Comparison of ENCODE assay signal across 32 cellular contexts in genomic region chr19:31147234-31147633, GRCh38.
"Had no signal": no experiment of that assay in that cellular context is flagged by ENCODE, and none has a peak within 500 bp of the region (broad histone marks: within the 10 kb centered on the region; RNA-seq: fewer than 3 reads in every experiment).

No MANE protein-coding gene starts in this region.

- H3K36me3 ChIP-seq: adrenal gland, brain microvascular endothelial cell, breast epithelium had no signal

- H3K27ac ChIP-seq: adrenal gland, body of pancreas, brain microvascular endothelial cell, breast epithelium, VCaP had no signal

- DNase-seq: activated B cell treated with CpG ODN at 0.5 μM for 24 hours; activated CD4-positive, alpha-beta memory T cell treated with anti-CD3 and anti-CD28 coated beads for 36 hours; activated CD4-positive, alpha-beta T cell treated with anti-CD3 and anti-CD28 coated beads for 4 hours; activated CD4-positive, alpha-beta T cell treated with anti-CD3 and anti-CD28 coated beads, Interleukin-2, amount 10 ng/mL, durations not matched to agents 24 days and 14 days; activated CD4-positive, alpha-beta T cell treated with anti-CD3 and anti-CD28 coated beads, Interleukin-2, amount 50 U/mL, for 1 hour; activated CD4-positive, alpha-beta T cell treated with anti-CD3 and anti-CD28 coated beads, Interleukin-2, amount 50 U/mL, for 4 hours; activated CD4-positive, CD25-positive, alpha-beta regulatory T cell treated with anti-CD3 and anti-CD28 coated beads, Interleukin-2, amount 50 U/mL, for 72 hours; activated CD8-positive, alpha-beta memory T cell treated with anti-CD3 and anti-CD28 coated beads, Interleukin-2, amount 50 U/mL, for 4 hours; activated CD8-positive, alpha-beta T cell treated with anti-CD3 and anti-CD28 coated beads for 36 hours; activated effector memory CD4-positive, alpha-beta T cell treated with anti-CD3 and anti-CD28 coated beads, Interleukin-2, amount 50 U/mL, for 16 hours; activated gamma-delta T cell treated with Interleukin-2 at 50 U/mL for 16 hours; activated naive CD4-positive, alpha-beta T cell; activated naive CD4-positive, alpha-beta T cell treated with anti-CD3 and anti-CD28 coated beads for 36 hours; activated naive CD4-positive, alpha-beta T cell treated with anti-CD3 and anti-CD28 coated beads, Interleukin-2, amount 50 U/mL, for 16 hours; activated naive CD8-positive, alpha-beta T cell treated with anti-CD3 and anti-CD28 coated beads for 36 hours; activated T-cell treated with anti-CD3 and anti-CD28 coated beads for 4 hours; activated T-cell treated with anti-CD3 and anti-CD28 coated beads, Interleukin-2, amount 50 U/mL, for 1 hour; activated T-cell treated with anti-CD3 and anti-CD28 coated beads, Interleukin-2, amount 50 U/mL, for 4 hours; activated T-cell treated with anti-CD3 and anti-CD28 coated beads, Interleukin-2, amount 50 U/mL, for 72 hours; adrenal gland; amniotic stem cell; aorta; body of pancreas; brain microvascular endothelial cell; central memory CD4-positive, alpha-beta T cell; T-helper 1 cell; T-helper 2 cell; T-helper 9 cell had no signal

- H3K27me3 ChIP-seq: adrenal gland, body of pancreas, brain microvascular endothelial cell, breast epithelium had no signal

- H3K9me3 ChIP-seq: adrenal gland, body of pancreas, breast epithelium had no signal

- H3K4me3 ChIP-seq: adrenal gland, body of pancreas, breast epithelium had no signal

- ATAC-seq: activated CD8-positive, alpha-beta T cell treated with anti-CD3 and anti-CD28 coated beads for 36 hours; activated naive CD4-positive, alpha-beta T cell treated with anti-CD3 and anti-CD28 coated beads, Interleukin-2, amount 50 U/mL, for 72 hours; activated T-cell treated with anti-CD3 and anti-CD28 coated beads, Interleukin-2, amount 50 U/mL, for 4 hours; activated T-cell treated with anti-CD3 and anti-CD28 coated beads, Interleukin-2, amount 50 U/mL, for 72 hours; activated T-helper 17 cell treated with anti-CD3 and anti-CD28 coated beads, Interleukin-2, amount 50 U/mL, for 72 hours; body of pancreas had no signal

- H3K4me1 ChIP-seq: adrenal gland, body of pancreas, breast epithelium had no signal
